8 cellular contexts compared by ENCODE assay signal in genomic region chr3:139389552-139390368, GRCh38. TPM values are rescaled to one million over a fixed set of nuclear protein-coding genes. Genes with fewer than 3 reads are reported as not detected.
A peak's percentile ranks its signal among the peaks of the same experiment; 100 is the strongest.
DNase-seq lines count a peak whose midpoint lies in the region; ATAC-seq lines count a peak whose summit lies in the region.

Gene COPB2 (minus strand): TSS chr3:139389647. CDS start chr3:139389550, 97 bp downstream.

- intact Hi-C loops in aorta (cut with DNase I) = loop anchor here (5.0 kb wide), 1 partner anchor 42 kb away; no protein-coding TSS in a partner anchor

- H3K27ac ChIP-seq in rectal smooth muscle tissue (ENCODE audit: low read depth, low read length) (peak within 1 kb of the TSS; percentile 86), aorta (ENCODE audit: low read depth in 1 of 2, low read length in 2 of 2) (peak within 1 kb of the TSS; percentile 73 to 99)

- peak within 1 kb of the TSS; percentile 82 for H3K4me3 ChIP-seq in rectal smooth muscle tissue (ENCODE audit: low read length)
- peak within 1 kb of the TSS; percentile 81 to 83 for H3K4me3 ChIP-seq in aorta (ENCODE audit: low read length in 2 of 2)

- peak; percentile 91 for ATAC-seq in GM18508 (IDR thresholded peaks at IDR 0.05; ENCODE audit: insufficient read depth, unreplicated experiment)
- ATAC-seq in HG03025 (IDR thresholded peaks at IDR 0.05; ENCODE audit: low FRiP score, unreplicated experiment) = peak; percentile 98
- peak; percentile 100 for ATAC-seq in aorta (ENCODE audit: low FRiP score)

- H3K36me3 ChIP-seq in rectal smooth muscle tissue (ENCODE audit: control insufficient read depth, insufficient read depth, low read length) (no peaks in the 10 kb centered on the region), aorta (ENCODE audit: control insufficient read depth in 1 of 2, insufficient read depth in 2 of 2, low read length in 1 of 2) (no peaks in the 10 kb centered on the region)

- no peaks in the 10 kb centered on the region for H3K27me3 ChIP-seq in rectal smooth muscle tissue (ENCODE audit: control insufficient read depth, insufficient read depth, low read length)
- H3K27me3 ChIP-seq in aorta (ENCODE audit: control insufficient read depth in 1 of 2, insufficient read depth in 2 of 2, low read length in 1 of 2) = no peaks in the 10 kb centered on the region

- WGBS in aorta, 2 donors = 0% methylated on average over 52 of the region's 52 CpGs

- DNase-seq in NCI-H2081 (lab: John Stamatoyannopoulos, UW) = peak; percentile 100
- peak; percentile 98 for DNase-seq in T1000 (lab: John Stamatoyannopoulos, UW)
- DNase-seq in astrocyte of the hippocampus (ENCODE audit: low read depth, low spot score) = peak; percentile 100
- peak; percentile 96 for DNase-seq in hepatic stellate cell (ENCODE audit: low spot score)
- DNase-seq in aorta = peak; percentile 100

- H3K9me3 ChIP-seq in aorta (ENCODE audit: control insufficient read depth, low read length) = no peaks in the 10 kb centered on the region

- H3K4me1 ChIP-seq in rectal smooth muscle tissue (ENCODE audit: control insufficient read depth, insufficient read depth, low read length) (peaks cover 15% of the 10 kb centered on the region), aorta (ENCODE audit: control insufficient read depth in 1 of 2, insufficient read depth in 2 of 2, low read length in 2 of 2) (peaks cover 0 to 3% of the 10 kb centered on the region in 2 donors)

- H3K9ac ChIP-seq in rectal smooth muscle tissue (ENCODE audit: low read length) = peak within 1 kb of the TSS; percentile 94

RNA-seq across cellular contexts. Expression of gene COPB2, which starts in this region (rescaled TPM):
- total RNA-seq in aorta = 100 to 1,000 TPM; 124 to 130 TPM
- 10 to 100 TPM; 44.5 to 51.7 TPM for polyA plus RNA-seq in aorta

Comparison
In these comparisons a context has a peak if more than half of its experiments do, and no peak if none do; other contexts are left out.
1. Peak in every context shown above with its lines: DNase-seq, ATAC-seq, H3K4me3 ChIP-seq and H3K27ac ChIP-seq.